In genomic region chr14:21038416-21039058, GRCh38 we compare ENCODE assay signal across 1 cellular context.
TF ChIP-seq lines count a peak whose summit lies in the region.

No MANE protein-coding gene starts in this region.

TF ChIP-seq in H1, 55 proteins besides CTCF, POLR2A, EP300 and RAD21:
- TF ChIP-seq, protein P1, sequence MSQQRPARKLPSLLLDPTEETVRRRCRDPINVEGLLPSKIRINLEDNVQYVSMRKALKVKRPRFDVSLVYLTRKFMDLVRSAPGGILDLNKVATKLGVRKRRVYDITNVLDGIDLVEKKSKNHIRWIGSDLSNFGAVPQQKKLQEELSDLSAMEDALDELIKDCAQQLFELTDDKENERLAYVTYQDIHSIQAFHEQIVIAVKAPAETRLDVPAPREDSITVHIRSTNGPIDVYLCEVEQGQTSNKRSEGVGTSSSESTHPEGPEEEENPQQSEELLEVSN (IDR thresholded peaks at IDR 0.05) = no peak
- TF ChIP-seq YY1 (IDR thresholded peaks at IDR 0.05; ENCODE audit: low read depth, low read length) (no peak), SP1 (IDR thresholded peaks at IDR 0.05; ENCODE audit: low read depth, low read length) (no peak), CBX5 (IDR thresholded peaks at IDR 0.05; ENCODE audit: low read depth, low read length) (no peak), BACH1 (IDR thresholded peaks at IDR 0.05; ENCODE audit: low read length) (no peak), SIX5 (IDR thresholded peaks at IDR 0.05; ENCODE audit: low read depth, low read length) (no peak), CHD2 (IDR thresholded peaks at IDR 0.05; ENCODE audit: low read length) (no peak), RNF2 (IDR thresholded peaks at IDR 0.05; ENCODE audit: borderline replicate concordance, low read depth, low read length, missing control alignments, poor library complexity, severe bottlenecking) (no peak), SP2 (IDR thresholded peaks at IDR 0.05; ENCODE audit: low read length) (no peak), MAFK (IDR thresholded peaks at IDR 0.05; ENCODE audit: low read depth, low read length) (no peak), RXRA (IDR thresholded peaks at IDR 0.05; ENCODE audit: insufficient read depth, low read depth, low read length) (no peak), MAX (IDR thresholded peaks at IDR 0.05) (no peak), CTBP2 (IDR thresholded peaks at IDR 0.05; ENCODE audit: borderline replicate concordance, insufficient read depth, insufficient read length, low read length) (no peak), NANOG (IDR thresholded peaks at IDR 0.05; ENCODE audit: insufficient read depth, low read depth, low read length, poor library complexity, severe bottlenecking) (no peak), POLR2AphosphoS5 (IDR thresholded peaks at IDR 0.05; ENCODE audit: low read depth, low read length) (no peak), POU5F1 (IDR thresholded peaks at IDR 0.05; ENCODE audit: low read depth, low read length) (no peak), SP4 (IDR thresholded peaks at IDR 0.05; ENCODE audit: low read length) (no peak)
- TF ChIP-seq, protein P2, sequence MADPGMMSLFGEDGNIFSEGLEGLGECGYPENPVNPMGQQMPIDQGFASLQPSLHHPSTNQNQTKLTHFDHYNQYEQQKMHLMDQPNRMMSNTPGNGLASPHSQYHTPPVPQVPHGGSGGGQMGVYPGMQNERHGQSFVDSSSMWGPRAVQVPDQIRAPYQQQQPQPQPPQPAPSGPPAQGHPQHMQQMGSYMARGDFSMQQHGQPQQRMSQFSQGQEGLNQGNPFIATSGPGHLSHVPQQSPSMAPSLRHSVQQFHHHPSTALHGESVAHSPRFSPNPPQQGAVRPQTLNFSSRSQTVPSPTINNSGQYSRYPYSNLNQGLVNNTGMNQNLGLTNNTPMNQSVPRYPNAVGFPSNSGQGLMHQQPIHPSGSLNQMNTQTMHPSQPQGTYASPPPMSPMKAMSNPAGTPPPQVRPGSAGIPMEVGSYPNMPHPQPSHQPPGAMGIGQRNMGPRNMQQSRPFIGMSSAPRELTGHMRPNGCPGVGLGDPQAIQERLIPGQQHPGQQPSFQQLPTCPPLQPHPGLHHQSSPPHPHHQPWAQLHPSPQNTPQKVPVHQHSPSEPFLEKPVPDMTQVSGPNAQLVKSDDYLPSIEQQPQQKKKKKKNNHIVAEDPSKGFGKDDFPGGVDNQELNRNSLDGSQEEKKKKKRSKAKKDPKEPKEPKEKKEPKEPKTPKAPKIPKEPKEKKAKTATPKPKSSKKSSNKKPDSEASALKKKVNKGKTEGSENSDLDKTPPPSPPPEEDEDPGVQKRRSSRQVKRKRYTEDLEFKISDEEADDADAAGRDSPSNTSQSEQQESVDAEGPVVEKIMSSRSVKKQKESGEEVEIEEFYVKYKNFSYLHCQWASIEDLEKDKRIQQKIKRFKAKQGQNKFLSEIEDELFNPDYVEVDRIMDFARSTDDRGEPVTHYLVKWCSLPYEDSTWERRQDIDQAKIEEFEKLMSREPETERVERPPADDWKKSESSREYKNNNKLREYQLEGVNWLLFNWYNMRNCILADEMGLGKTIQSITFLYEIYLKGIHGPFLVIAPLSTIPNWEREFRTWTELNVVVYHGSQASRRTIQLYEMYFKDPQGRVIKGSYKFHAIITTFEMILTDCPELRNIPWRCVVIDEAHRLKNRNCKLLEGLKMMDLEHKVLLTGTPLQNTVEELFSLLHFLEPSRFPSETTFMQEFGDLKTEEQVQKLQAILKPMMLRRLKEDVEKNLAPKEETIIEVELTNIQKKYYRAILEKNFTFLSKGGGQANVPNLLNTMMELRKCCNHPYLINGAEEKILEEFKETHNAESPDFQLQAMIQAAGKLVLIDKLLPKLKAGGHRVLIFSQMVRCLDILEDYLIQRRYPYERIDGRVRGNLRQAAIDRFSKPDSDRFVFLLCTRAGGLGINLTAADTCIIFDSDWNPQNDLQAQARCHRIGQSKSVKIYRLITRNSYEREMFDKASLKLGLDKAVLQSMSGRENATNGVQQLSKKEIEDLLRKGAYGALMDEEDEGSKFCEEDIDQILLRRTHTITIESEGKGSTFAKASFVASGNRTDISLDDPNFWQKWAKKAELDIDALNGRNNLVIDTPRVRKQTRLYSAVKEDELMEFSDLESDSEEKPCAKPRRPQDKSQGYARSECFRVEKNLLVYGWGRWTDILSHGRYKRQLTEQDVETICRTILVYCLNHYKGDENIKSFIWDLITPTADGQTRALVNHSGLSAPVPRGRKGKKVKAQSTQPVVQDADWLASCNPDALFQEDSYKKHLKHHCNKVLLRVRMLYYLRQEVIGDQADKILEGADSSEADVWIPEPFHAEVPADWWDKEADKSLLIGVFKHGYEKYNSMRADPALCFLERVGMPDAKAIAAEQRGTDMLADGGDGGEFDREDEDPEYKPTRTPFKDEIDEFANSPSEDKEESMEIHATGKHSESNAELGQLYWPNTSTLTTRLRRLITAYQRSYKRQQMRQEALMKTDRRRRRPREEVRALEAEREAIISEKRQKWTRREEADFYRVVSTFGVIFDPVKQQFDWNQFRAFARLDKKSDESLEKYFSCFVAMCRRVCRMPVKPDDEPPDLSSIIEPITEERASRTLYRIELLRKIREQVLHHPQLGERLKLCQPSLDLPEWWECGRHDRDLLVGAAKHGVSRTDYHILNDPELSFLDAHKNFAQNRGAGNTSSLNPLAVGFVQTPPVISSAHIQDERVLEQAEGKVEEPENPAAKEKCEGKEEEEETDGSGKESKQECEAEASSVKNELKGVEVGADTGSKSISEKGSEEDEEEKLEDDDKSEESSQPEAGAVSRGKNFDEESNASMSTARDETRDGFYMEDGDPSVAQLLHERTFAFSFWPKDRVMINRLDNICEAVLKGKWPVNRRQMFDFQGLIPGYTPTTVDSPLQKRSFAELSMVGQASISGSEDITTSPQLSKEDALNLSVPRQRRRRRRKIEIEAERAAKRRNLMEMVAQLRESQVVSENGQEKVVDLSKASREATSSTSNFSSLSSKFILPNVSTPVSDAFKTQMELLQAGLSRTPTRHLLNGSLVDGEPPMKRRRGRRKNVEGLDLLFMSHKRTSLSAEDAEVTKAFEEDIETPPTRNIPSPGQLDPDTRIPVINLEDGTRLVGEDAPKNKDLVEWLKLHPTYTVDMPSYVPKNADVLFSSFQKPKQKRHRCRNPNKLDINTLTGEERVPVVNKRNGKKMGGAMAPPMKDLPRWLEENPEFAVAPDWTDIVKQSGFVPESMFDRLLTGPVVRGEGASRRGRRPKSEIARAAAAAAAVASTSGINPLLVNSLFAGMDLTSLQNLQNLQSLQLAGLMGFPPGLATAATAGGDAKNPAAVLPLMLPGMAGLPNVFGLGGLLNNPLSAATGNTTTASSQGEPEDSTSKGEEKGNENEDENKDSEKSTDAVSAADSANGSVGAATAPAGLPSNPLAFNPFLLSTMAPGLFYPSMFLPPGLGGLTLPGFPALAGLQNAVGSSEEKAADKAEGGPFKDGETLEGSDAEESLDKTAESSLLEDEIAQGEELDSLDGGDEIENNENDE (IDR thresholded peaks at IDR 0.05; ENCODE audit: insufficient replicate concordance, low read length) = no peak
- TF ChIP-seq, protein P3, sequence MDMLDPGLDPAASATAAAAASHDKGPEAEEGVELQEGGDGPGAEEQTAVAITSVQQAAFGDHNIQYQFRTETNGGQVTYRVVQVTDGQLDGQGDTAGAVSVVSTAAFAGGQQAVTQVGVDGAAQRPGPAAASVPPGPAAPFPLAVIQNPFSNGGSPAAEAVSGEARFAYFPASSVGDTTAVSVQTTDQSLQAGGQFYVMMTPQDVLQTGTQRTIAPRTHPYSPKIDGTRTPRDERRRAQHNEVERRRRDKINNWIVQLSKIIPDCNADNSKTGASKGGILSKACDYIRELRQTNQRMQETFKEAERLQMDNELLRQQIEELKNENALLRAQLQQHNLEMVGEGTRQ (IDR thresholded peaks at IDR 0.05; ENCODE audit: low read length) = no peak
TF ChIP-seq in H1: peak in this region for 0.
